ENCODE assay signal across 8 cellular contexts in the genomic region with DNA sequence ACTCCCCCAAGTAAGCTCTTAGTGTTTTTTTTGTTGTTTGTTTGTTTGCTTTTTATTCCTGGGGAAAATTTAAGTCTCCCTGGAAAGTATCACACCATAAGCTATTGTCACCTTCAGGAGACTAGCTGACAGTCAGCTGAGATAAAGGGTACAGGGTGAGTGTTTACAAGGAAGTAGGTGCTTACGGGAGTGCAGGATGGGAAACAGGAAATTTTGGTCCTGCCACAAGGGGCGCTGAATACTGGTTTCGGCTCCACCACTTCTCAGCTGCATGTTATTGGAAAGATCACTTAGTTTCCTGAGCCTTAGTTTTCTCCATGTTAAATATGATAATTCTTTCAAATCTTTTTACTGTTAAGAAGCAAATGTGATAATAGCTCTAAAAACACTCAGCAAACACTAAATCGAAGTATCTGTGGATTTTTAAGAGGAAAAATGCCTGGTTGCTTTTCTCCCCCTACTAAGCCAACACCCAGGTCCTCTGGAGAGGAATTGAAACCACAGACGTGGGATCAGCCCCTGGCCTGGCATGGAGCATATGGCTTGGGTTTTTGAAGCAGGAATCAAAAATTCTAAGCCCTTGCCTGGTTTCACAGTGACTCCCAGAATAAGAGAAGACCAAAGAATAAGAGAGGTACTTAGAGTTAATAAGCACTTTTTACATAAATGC.
DNase-seq lines count a peak whose midpoint lies in the region; ATAC-seq, FAIRE-seq and TF ChIP-seq lines count a peak whose summit lies in the region.

No MANE protein-coding gene starts in this region.

- H3K4me3 Mint-ChIP-seq in activated T-helper 17 cell treated with anti-CD3 and anti-CD28 coated beads, Interleukin-2, amount 50 U/mL, for 72 hours = no peak overlapping the region

- H3K36me3 ChIP-seq in heart left ventricle (no peaks in the 10 kb centered on the region), small intestine (ENCODE audit: control insufficient read depth in 2 of 2, insufficient read depth in 2 of 2, low read length in 2 of 2) (no peaks in the 10 kb centered on the region)

- H3K27me3 Mint-ChIP-seq in activated T-helper 17 cell treated with anti-CD3 and anti-CD28 coated beads, Interleukin-2, amount 50 U/mL, for 72 hours = peaks cover 3% of the 10 kb centered on the region

- peaks cover 0 to 8% (median 0%) of the 10 kb centered on the region in 12 donors for H3K4me1 ChIP-seq in heart left ventricle
- H3K4me1 ChIP-seq in small intestine (ENCODE audit: control insufficient read depth in 2 of 2, insufficient read depth in 1 of 2, low read depth in 1 of 2, low read length in 1 of 2) = no peaks in the 10 kb centered on the region

- FAIRE-seq in D721Med (lab: Jason Lieb, UNC) (no peak), H54 (lab: Jason Lieb, UNC) (peak; percentile 60), small intestine (lab: Jason Lieb, UNC) (no peak)

- TF ChIP-seq CTCF in D721Med (IDR thresholded peaks at IDR 0.05; ENCODE audit: insufficient read depth, missing control alignments) = peak; percentile 50
- peak; percentile 44 to 74 (median 55) for TF ChIP-seq CTCF in heart left ventricle (IDR thresholded peaks at IDR 0.05)

- WGBS in heart left ventricle, 4 donors = 2 to 12% (median 7%) methylated on average over 5 of the region's 5 CpGs
- 5 to 10% (median 9%) methylated on average over 5 of the region's 5 CpGs for WGBS in small intestine, 3 donors

- no peak overlapping the region for H3K4me3 ChIP-seq in heart left ventricle
- H3K4me3 ChIP-seq in small intestine (ENCODE audit: low read depth in 1 of 2, low read length in 2 of 2) = no peak overlapping the region

- no peak overlapping the region for H3K27ac Mint-ChIP-seq in activated T-helper 17 cell treated with anti-CD3 and anti-CD28 coated beads, Interleukin-2, amount 50 U/mL, for 72 hours

- peak; percentile 62 for ATAC-seq in activated T-helper 17 cell treated with anti-CD3 and anti-CD28 coated beads, Interleukin-2, amount 50 U/mL, for 72 hours (replicated peaks)
- peak; percentile 51 to 81 (median 63) for ATAC-seq in heart left ventricle
- ATAC-seq in GM19397 (IDR thresholded peaks at IDR 0.05; ENCODE audit: unreplicated experiment) = no peak
- ATAC-seq in GM18858 (IDR thresholded peaks at IDR 0.05; ENCODE audit: unreplicated experiment) = no peak

- TF ChIP-seq POLR2A in H54 (IDR thresholded peaks at IDR 0.05; ENCODE audit: low read depth, low read length) = no peak
- no peak for TF ChIP-seq POLR2A in heart left ventricle (IDR thresholded peaks at IDR 0.05)

- H3K9me3 Mint-ChIP-seq in activated T-helper 17 cell treated with anti-CD3 and anti-CD28 coated beads, Interleukin-2, amount 50 U/mL, for 72 hours = no peaks in the 10 kb centered on the region

- no peaks in the 10 kb centered on the region for H3K4me1 Mint-ChIP-seq in activated T-helper 17 cell treated with anti-CD3 and anti-CD28 coated beads, Interleukin-2, amount 50 U/mL, for 72 hours

- no peak for DNase-seq in D721Med (ENCODE audit: insufficient read length, low spot score)
- peak; percentile 48 for DNase-seq in H54 (ENCODE audit: insufficient read length, low spot score)
- DNase-seq in NCI-H510A treated with DMSO at 0.1 percent for 48 hours (lab: John Stamatoyannopoulos, UW) = peak; percentile 81
- peak in 2 of 5 donors; percentile 33 to 39 for DNase-seq in heart left ventricle
- peak; percentile 53 for DNase-seq in small intestine

- H3K36me3 Mint-ChIP-seq in activated T-helper 17 cell treated with anti-CD3 and anti-CD28 coated beads, Interleukin-2, amount 50 U/mL, for 72 hours (ENCODE audit: low read depth) = no peaks in the 10 kb centered on the region

- H3K27me3 ChIP-seq in heart left ventricle = no peaks in the 10 kb centered on the region
- H3K27me3 ChIP-seq in small intestine (ENCODE audit: control insufficient read depth in 2 of 2, insufficient read depth in 2 of 2, low read length in 2 of 2) = no peaks in the 10 kb centered on the region

- H3K27ac ChIP-seq in heart left ventricle (no peak overlapping the region), small intestine (ENCODE audit: low read depth in 1 of 2, low read length in 1 of 2) (no peak overlapping the region)

- intact Hi-C loops in heart left ventricle (cut with DNase I) = no loop called here

- H3K9me3 ChIP-seq in heart left ventricle (no peaks in the 10 kb centered on the region), small intestine (ENCODE audit: control insufficient read depth, low read depth) (no peaks in the 10 kb centered on the region)

Comparison
In these comparisons a context has a peak if more than half of its experiments do, and no peak if none do; other contexts are left out.
1. ATAC-seq: peak in activated T-helper 17 cell treated with anti-CD3 and anti-CD28 coated beads, Interleukin-2, amount 50 U/mL, for 72 hours (single experiment) and heart left ventricle (4 of 4); none in GM19397 (single experiment) and GM18858 (single experiment).